In genomic region chr16:8948831-8949230, GRCh38 we compare ENCODE assay signal across 1 cellular context.
TF ChIP-seq lines count a peak whose summit lies in the region.

No MANE protein-coding gene starts in this region.

TF ChIP-seq in HEK293, 187 proteins besides CTCF, POLR2A, EP300 and RAD21 (continued from another document):
- TF ChIP-seq PRDM10 (tag by site-specific recombination; IDR thresholded peaks at IDR 0.05) (0 out of 2 replicates have a peak, but pooled peaks have one; percentile 3), ZNF416 (tag by site-specific recombination; IDR thresholded peaks at IDR 0.05) (no peak), ZNF747 (tag by site-specific recombination; IDR thresholded peaks at IDR 0.05) (no peak), PRDM1 (tag by site-specific recombination; IDR thresholded peaks at IDR 0.05) (no peak)
